1 cellular context compared by ENCODE assay signal in genomic region chr19:54133312-54133956, GRCh38.
TF ChIP-seq lines count a peak whose summit lies in the region.

No MANE protein-coding gene starts in this region.

TF ChIP-seq in HCT116, 20 proteins besides CTCF, POLR2A, EP300 and RAD21 (continued from another document):
- TF ChIP-seq FOSL1 (IDR thresholded peaks at IDR 0.05; ENCODE audit: low read depth) (no peak), EGR1 (IDR thresholded peaks at IDR 0.05; ENCODE audit: low read depth) (no peak), SIN3A (IDR thresholded peaks at IDR 0.05; ENCODE audit: low read depth) (no peak), SRF (IDR thresholded peaks at IDR 0.05; ENCODE audit: low read depth) (no peak), SP1 (IDR thresholded peaks at IDR 0.05; ENCODE audit: low read depth) (no peak), EZH2 (IDR thresholded peaks at IDR 0.05) (no peak), ATF3 (IDR thresholded peaks at IDR 0.05) (no peak), ZFX (IDR thresholded peaks at IDR 0.05) (no peak)
